Comparison of ENCODE assay signal across 8 cellular contexts in the genomic region with DNA sequence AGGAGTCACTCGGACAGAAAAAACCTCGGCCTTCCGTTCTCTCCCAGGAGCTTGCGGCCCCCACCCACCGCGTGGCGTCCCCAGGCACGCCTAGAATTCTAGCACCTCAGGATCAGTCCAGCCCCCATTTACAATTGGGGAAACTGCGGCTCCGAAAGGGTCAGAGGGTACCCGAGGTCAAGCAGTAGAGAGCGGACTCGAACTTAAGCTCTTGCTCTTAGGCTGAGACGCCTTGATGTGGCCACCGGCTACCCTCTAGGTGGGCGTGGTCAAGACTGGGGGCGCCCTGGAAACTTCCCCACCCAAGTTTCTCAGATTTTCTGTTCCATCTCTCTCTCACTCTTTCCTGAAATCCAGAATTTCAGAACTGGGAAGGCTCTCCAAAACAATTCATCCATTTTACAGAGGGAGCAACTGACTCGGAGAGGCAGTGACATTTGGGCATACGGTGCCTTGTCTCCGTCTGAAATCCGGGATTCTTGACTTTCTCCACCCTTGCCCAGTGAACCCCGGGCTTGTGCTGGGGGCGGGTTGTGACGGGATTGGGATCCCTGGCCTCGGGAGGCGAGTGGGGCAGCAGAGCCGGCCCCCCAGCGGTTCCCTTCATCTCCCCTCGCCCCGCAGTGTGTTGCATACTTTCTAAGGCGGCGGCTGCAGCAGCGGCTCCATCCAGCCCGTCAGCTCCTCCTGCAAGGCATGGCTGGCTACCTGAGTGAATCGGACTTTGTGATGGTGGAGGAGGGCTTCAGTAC. TPM values are rescaled to one million over a fixed set of nuclear protein-coding genes. Genes with fewer than 3 reads are reported as not detected.
DNase-seq lines count a peak whose midpoint lies in the region; ATAC-seq and TF ChIP-seq lines count a peak whose summit lies in the region.

No MANE protein-coding gene starts in this region.

- no peaks in the 10 kb centered on the region for H3K36me3 ChIP-seq in GM23248 (ENCODE audit: low read depth)
- H3K36me3 ChIP-seq in right atrium auricular region: no peaks in the 10 kb centered on the region
- no peaks in the 10 kb centered on the region for H3K36me3 ChIP-seq in sigmoid colon

- H3K36me3 Mint-ChIP-seq in activated CD4-positive, alpha-beta memory T cell treated with anti-CD3 and anti-CD28 coated beads, Interleukin-2, amount 10 ng/mL, durations not matched to agents 7 days and 5 days (ENCODE audit: low read depth): no peaks in the 10 kb centered on the region

- POLR2A ChIA-PET in activated CD4-positive, alpha-beta memory T cell treated with anti-CD3 and anti-CD28 coated beads, Interleukin-2, amount 10 ng/mL, durations not matched to agents 7 days and 5 days (lab: Charles Lee): interaction anchor here (1.1 to 1.8 kb wide), 2 partner anchors 46 to 100 kb away, joined by 4 to 7 read pairs; a partner anchor contains a TSS

- H3K4me3 ChIP-seq in GM23248 (peak overlapping the region; percentile 74), right atrium auricular region (peak overlapping the region; percentile 55 to 64), sigmoid colon (peak overlapping the region; percentile 49 to 77 (median 64))

- H3K4me3 Mint-ChIP-seq in activated CD4-positive, alpha-beta memory T cell treated with anti-CD3 and anti-CD28 coated beads, Interleukin-2, amount 10 ng/mL, durations not matched to agents 7 days and 5 days: peak overlapping the region; percentile 73

- no peaks in the 10 kb centered on the region for H3K9me3 Mint-ChIP-seq in activated CD4-positive, alpha-beta memory T cell treated with anti-CD3 and anti-CD28 coated beads, Interleukin-2, amount 10 ng/mL, durations not matched to agents 7 days and 5 days

- no peak for TF ChIP-seq POLR2A in sigmoid colon (IDR thresholded peaks at IDR 0.05)

- no peaks in the 10 kb centered on the region for H3K9me2 ChIP-seq in GM23248 (ENCODE audit: insufficient read depth)

- H3K9me3 ChIP-seq in GM23248 (ENCODE audit: low read depth) (no peaks in the 10 kb centered on the region), right atrium auricular region (no peaks in the 10 kb centered on the region), sigmoid colon (no peaks in the 10 kb centered on the region)

- H3K4me1 ChIP-seq in GM23248 (ENCODE audit: insufficient read depth) (peaks cover 6% of the 10 kb centered on the region; the same call in 1 of the 2 replicates), right atrium auricular region (peaks cover 0 to 22% of the 10 kb centered on the region in 2 donors), sigmoid colon (peaks cover 0 to 21% (median 18%) of the 10 kb centered on the region in 4 donors)

- peak overlapping the region; percentile 89 for H3K4me2 ChIP-seq in GM23248 (ENCODE audit: unreplicated experiment)

- CTCF ChIA-PET in activated CD4-positive, alpha-beta memory T cell treated with anti-CD3 and anti-CD28 coated beads, Interleukin-2, amount 10 ng/mL, durations not matched to agents 7 days and 5 days (lab: Charles Lee): interaction anchor here (0.5 to 1.4 kb wide), 4 partner anchors 45 to 369 kb away, joined by 3 to 6 read pairs (median 3); no protein-coding TSS in a partner anchor

- H3F3A ChIP-seq in GM23248 (ENCODE audit: insufficient read depth): no peaks in the 10 kb centered on the region

- H3K9ac ChIP-seq in GM23248: peak overlapping the region; percentile 73

- H3K27ac ChIP-seq in GM23248 (no peak overlapping the region), right atrium auricular region (peak overlapping the region; percentile 5 to 65), sigmoid colon (peak overlapping the region in 3 of 4 donors; percentile 18 to 70 (median 47))

- DNase-seq in GM23248 (peak; percentile 44), right atrium auricular region (ENCODE audit: low spot score) (no peak), sigmoid colon (no peak), omental fat pad (ENCODE audit: low spot score) (no peak), NCI-H226 (no peak)
- DNase-seq in activated CD4-positive, alpha-beta memory T cell treated with anti-CD3 and anti-CD28 coated beads, Interleukin-2, amount 10 ng/mL, durations not matched to agents 7 days and 5 days: no peak

- no peaks in the 10 kb centered on the region for H3K79me2 ChIP-seq in GM23248 (ENCODE audit: insufficient read depth)

- no peak overlapping the region for H3K27ac Mint-ChIP-seq in activated CD4-positive, alpha-beta memory T cell treated with anti-CD3 and anti-CD28 coated beads, Interleukin-2, amount 10 ng/mL, durations not matched to agents 7 days and 5 days

- TF ChIP-seq EP300 in sigmoid colon (IDR thresholded peaks at IDR 0.05): no peak

- intact Hi-C loops in sigmoid colon (cut with DNase I): loop anchor here (2.0 to 5.0 kb wide), 2 partner anchors 27 to 209 kb away; a partner anchor contains a TSS

- in situ Hi-C loops in GM23248 (cut with MboI): no loop called here

- WGBS in GM23248 (ENCODE audit: low coverage in 1 of 2, low lambda C conversion rate in 2 of 2, missing lambda C conversion rate in 2 of 2), 2 experiments: 3 to 4% methylated on average over 34 to 35 of the region's 35 CpGs
- 3 to 12% methylated on average over 35 of the region's 35 CpGs for WGBS in sigmoid colon, 2 donors

- H4K20me1 ChIP-seq in GM23248 (ENCODE audit: insufficient read depth): no peaks in the 10 kb centered on the region

- H3K27me3 Mint-ChIP-seq in activated CD4-positive, alpha-beta memory T cell treated with anti-CD3 and anti-CD28 coated beads, Interleukin-2, amount 10 ng/mL, durations not matched to agents 7 days and 5 days: peaks cover 19% of the 10 kb centered on the region

- no peak for ATAC-seq in omental fat pad (ENCODE audit: low FRiP score)
- ATAC-seq in HG02852 (IDR thresholded peaks at IDR 0.05; ENCODE audit: unreplicated experiment): no peak
- ATAC-seq in HG03354 (IDR thresholded peaks at IDR 0.05; ENCODE audit: poor library complexity, severe bottlenecking, unreplicated experiment): no peak

- H3K27me3 ChIP-seq in GM23248 (replicated peaks; ENCODE audit: insufficient read depth) (no peaks in the 10 kb centered on the region), right atrium auricular region (no peaks in the 10 kb centered on the region), sigmoid colon (no peaks in the 10 kb centered on the region)

- H3K4me1 Mint-ChIP-seq in activated CD4-positive, alpha-beta memory T cell treated with anti-CD3 and anti-CD28 coated beads, Interleukin-2, amount 10 ng/mL, durations not matched to agents 7 days and 5 days: peaks cover 24% of the 10 kb centered on the region

- H2AFZ ChIP-seq in GM23248: peak overlapping the region; percentile 95

- TF ChIP-seq CTCF in right atrium auricular region (IDR thresholded peaks at IDR 0.05) (no peak), sigmoid colon (IDR thresholded peaks at IDR 0.05) (no peak), omental fat pad (IDR thresholded peaks at IDR 0.05) (no peak)

RNA-seq across cellular contexts. Expression of a gene that starts 0.8 kb away (rescaled TPM):
- 1.5 and 4.4 TPM in 2 replicates for total RNA-seq in GM23248 (2014; rRNA removed; shearing (Covaris generic))
- polyA plus RNA-seq in GM23248 (2016; fragmentation: Nextera tagmentation; extraction: Ambion mirVana): 2.8 and 4.4 TPM in 2 replicates
- 1 to 10 TPM; 3.9 to 4.5 TPM for total RNA-seq in activated CD4-positive, alpha-beta memory T cell treated with anti-CD3 and anti-CD28 coated beads, Interleukin-2, amount 10 ng/mL, durations not matched to agents 7 days and 5 days
- total RNA-seq in right atrium auricular region: 1 to 10 TPM; 1.9 to 3.3 TPM
- 1 to 10 TPM; 1.1 to 2.5 (median 1.5) TPM for total RNA-seq in sigmoid colon
- 10 to 100 TPM in 2 of 3 donors, 1 to 10 TPM in 1; 3.6 to 30.9 (median 14.8) TPM for polyA plus RNA-seq in sigmoid colon
- 1 to 10 TPM; 1.8 to 5.3 (median 3.5) TPM for total RNA-seq in omental fat pad

RNA-seq across cellular contexts. Expression of a gene that starts 45.0 kb away (rescaled TPM):
- 130 and 134 TPM in 2 replicates for total RNA-seq in GM23248 (2014; rRNA removed; shearing (Covaris generic))
- polyA plus RNA-seq in GM23248 (2016; fragmentation: Nextera tagmentation; extraction: Ambion mirVana) (173 and 179 TPM in 2 replicates), sigmoid colon (100 to 1,000 TPM; 139 to 202 (median 158) TPM)
- total RNA-seq in activated CD4-positive, alpha-beta memory T cell treated with anti-CD3 and anti-CD28 coated beads, Interleukin-2, amount 10 ng/mL, durations not matched to agents 7 days and 5 days: 100 to 1,000 TPM; 189 to 192 TPM
- total RNA-seq in right atrium auricular region (100 to 1,000 TPM; 120 to 162 TPM), sigmoid colon (100 to 1,000 TPM in 2 of 4 donors, 10 to 100 TPM in 2; 79.6 to 190 (median 98.8) TPM), omental fat pad (100 to 1,000 TPM; 146 to 297 (median 161) TPM)
